Comparison of ENCODE assay signal across 21 cellular contexts in the genomic region with DNA sequence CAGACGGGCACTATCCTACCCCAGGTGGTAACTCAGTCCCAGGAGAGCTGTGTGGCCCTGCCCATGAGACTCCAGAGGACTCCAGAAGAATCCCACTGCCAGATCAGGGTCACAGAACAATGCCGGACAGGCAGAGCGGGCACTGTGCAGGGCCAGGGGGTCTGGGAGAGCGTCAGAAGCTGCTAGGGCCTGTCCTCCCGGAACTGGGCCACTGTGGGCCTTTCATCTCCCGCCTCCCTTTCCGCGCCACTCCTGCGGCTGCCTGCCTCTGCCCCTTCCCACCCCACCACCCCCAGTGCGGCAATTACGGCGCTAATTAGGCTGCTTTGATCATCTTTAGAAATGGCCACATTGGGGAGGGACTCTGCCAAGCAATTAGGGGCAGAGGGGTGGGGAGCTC. TPM values are rescaled to one million over a fixed set of nuclear protein-coding genes. Genes with fewer than 3 reads are reported as not detected.
DNase-seq lines count a peak whose midpoint lies in the region; ATAC-seq, FAIRE-seq and TF ChIP-seq lines count a peak whose summit lies in the region.
"Had no signal": no experiment of that assay in that cellular context is flagged by ENCODE, and none has a peak within 500 bp of the region (broad histone marks: within the 10 kb centered on the region; RNA-seq: fewer than 3 reads in every experiment).

No MANE protein-coding gene starts in this region.

- no peak for ATAC-seq in GM18868 (IDR thresholded peaks at IDR 0.05; ENCODE audit: unreplicated experiment)
- ATAC-seq: GM12878, GM23338 had no signal

- peaks cover 2% of the 10 kb centered on the region for H3K4me1 Mint-ChIP-seq in astrocyte (ENCODE audit: low read depth, unreplicated experiment)

- no peaks in the 10 kb centered on the region for H3K4me1 ChIP-seq in astrocyte (ENCODE audit: insufficient read depth, low read length)
- H3K4me1 ChIP-seq: HAP-1 had no signal

- no peak overlapping the region for H3K4me3 ChIP-seq in astrocyte (ENCODE audit: insufficient read depth, low read depth, low read length)
- H3K4me3 ChIP-seq: BLaER1 treated with 17β-estradiol and CSF1 and Interleukin-3, amounts not matched to agents 10 nM and 100 nM; GM12878; GM23338; HAP-1 had no signal

- peaks cover 5% of the 10 kb centered on the region for H4K20me1 ChIP-seq in astrocyte (ENCODE audit: insufficient read depth, low read length)

- H3K27ac ChIP-seq in astrocyte (ENCODE audit: low read depth, low read length), result no peak overlapping the region
- H3K27ac ChIP-seq: BLaER1 treated with 17β-estradiol and CSF1 and Interleukin-3, amounts not matched to agents 10 nM and 100 nM had no signal

- peaks cover 2% of the 10 kb centered on the region for H3K9me3 Mint-ChIP-seq in astrocyte (ENCODE audit: unreplicated experiment)
- H3K9me3 Mint-ChIP-seq: CD4-positive, CD25-positive, alpha-beta regulatory T cell; GM23338 had no signal

- H3K9me3 ChIP-seq in astrocyte (ENCODE audit: insufficient read depth, low read depth, low read length), result no peaks in the 10 kb centered on the region
- H3K9me3 ChIP-seq: BLaER1 treated with 17β-estradiol and CSF1 and Interleukin-3, amounts not matched to agents 10 nM and 100 nM; HAP-1 had no signal

- no peak overlapping the region for H2AFZ ChIP-seq in astrocyte (ENCODE audit: low read depth, low read length)
- H2AFZ ChIP-seq: GM23338 had no signal

- no peak for TF ChIP-seq CTCF in astrocyte (IDR thresholded peaks at IDR 0.05; ENCODE audit: insufficient read depth, low read depth, low read length)

- no peaks in the 10 kb centered on the region for H3K36me3 Mint-ChIP-seq in astrocyte (ENCODE audit: low read depth, unreplicated experiment)
- H3K36me3 Mint-ChIP-seq: CD4-positive, CD25-positive, alpha-beta regulatory T cell; IgD-negative memory B cell had no signal

- H3K9ac ChIP-seq in astrocyte (ENCODE audit: low read length), result no peak overlapping the region
- H3K9ac ChIP-seq: BLaER1 treated with 17β-estradiol and CSF1 and Interleukin-3, amounts not matched to agents 10 nM and 100 nM had no signal

- peaks cover 58% of the 10 kb centered on the region for H3K27me3 ChIP-seq in astrocyte (ENCODE audit: insufficient read depth, low read length)

- no peak overlapping the region for H3K4me3 Mint-ChIP-seq in astrocyte (ENCODE audit: unreplicated experiment)
- H3K4me3 Mint-ChIP-seq: CD4-positive, CD25-positive, alpha-beta regulatory T cell; GM23338; IgD-negative memory B cell had no signal

- no peaks in the 10 kb centered on the region for H3K79me2 ChIP-seq in astrocyte (ENCODE audit: insufficient read depth, low read length)

- DNase-seq in NCI-H1436 (lab: John Stamatoyannopoulos, UW) (peak; percentile 48), NCI-H1436 treated with DMSO at 0.1 percent for 48 hours (lab: John Stamatoyannopoulos, UW) (no peak), ELF-1 (ENCODE audit: low read depth, low spot score) (peak; percentile 42), astrocyte (ENCODE audit: low read depth) (no peak), retina (peak; percentile 80), NCI-H774 (lab: John Stamatoyannopoulos, UW) (no peak)
- DNase-seq: 8988T; ACHN; Calu3; CD4-positive, CD25-positive, alpha-beta regulatory T cell; DMS 273 treated with DMSO at 0.1 percent for 48 hours had no signal

- peaks cover 63% of the 10 kb centered on the region for H3K27me3 Mint-ChIP-seq in astrocyte (ENCODE audit: low read depth, unreplicated experiment)

- no peaks in the 10 kb centered on the region for H3K36me3 ChIP-seq in astrocyte (ENCODE audit: insufficient read depth, low read length)
- H3K36me3 ChIP-seq: BLaER1 treated with 17β-estradiol and CSF1 and Interleukin-3, amounts not matched to agents 10 nM and 100 nM; HAP-1 had no signal

- peak overlapping the region; percentile 5 for H3K27ac Mint-ChIP-seq in astrocyte (ENCODE audit: unreplicated experiment)
- H3K27ac Mint-ChIP-seq: CD4-positive, CD25-positive, alpha-beta regulatory T cell; GM23338; IgD-negative memory B cell had no signal

- H3K4me2 ChIP-seq in astrocyte (ENCODE audit: low read length), result no peak overlapping the region
- H3K4me2 ChIP-seq: BLaER1 treated with 17β-estradiol and CSF1 and Interleukin-3, amounts not matched to agents 10 nM and 100 nM; GM23338 had no signal

- FAIRE-seq in astrocyte (lab: Jason Lieb, UNC), result no peak
- FAIRE-seq: GM12878, GM18507 had no signal

RNA-seq across cellular contexts. Expression of gene PRSS56, which starts 0.6 kb away (rescaled TPM):
- not detected in 2 replicates for total RNA-seq in astrocyte
- total RNA-seq: Calu3; CD4-positive, CD25-positive, alpha-beta regulatory T cell; Daoy; G401; GM12878; HT1080 had no signal

RNA-seq across cellular contexts. Expression of gene CHRND, which starts 6.4 kb away (rescaled TPM):
- total RNA-seq in astrocyte, result not detected in 2 replicates
- total RNA-seq: Calu3; CD4-positive, CD25-positive, alpha-beta regulatory T cell; Daoy; G401; GM12878; HT1080 had no signal

RNA-seq across cellular contexts. Expression of gene CHRNG, which starts 19.9 kb away (rescaled TPM):
- total RNA-seq in astrocyte, result not detected in 2 replicates
- total RNA-seq: Calu3; CD4-positive, CD25-positive, alpha-beta regulatory T cell; Daoy; G401; GM12878; GM23338; HT1080 had no signal

RNA-seq across cellular contexts. Expression of gene TIGD1, which starts 30.8 kb away (rescaled TPM):
- 6.5 and 6.7 TPM in 2 replicates for total RNA-seq in astrocyte

RNA-seq across cellular contexts. Expression of gene EIF4E2, which starts 30.9 kb away (rescaled TPM):
- 112 and 113 TPM in 2 replicates for total RNA-seq in astrocyte

Comparison
In these comparisons a context has a peak if more than half of its experiments do, and no peak if none do; other contexts are left out.
1. DNase-seq: peak in NCI-H1436 (single experiment), ELF-1 (single experiment) and retina (single experiment); none in NCI-H1436 treated with DMSO at 0.1 percent for 48 hours (single experiment), astrocyte (single experiment) and NCI-H774 (single experiment).